ENCODE assay signal across 8 cellular contexts in genomic region chr4:74133786-74134499, GRCh38. TPM values are rescaled to one million over a fixed set of nuclear protein-coding genes. Genes with fewer than 3 reads are reported as not detected.
DNase-seq lines count a peak whose midpoint lies in the region; ATAC-seq and TF ChIP-seq lines count a peak whose summit lies in the region.

No MANE protein-coding gene starts in this region.

- H3K4me3 Mint-ChIP-seq in H9: no peak overlapping the region
- no peak overlapping the region for H3K4me3 Mint-ChIP-seq in T-cell

- H3K4me3 ChIP-seq in cardiac fibroblast (replicated peaks in 1 of 2; ENCODE audit: low read depth in 2 of 2, low read length in 2 of 2): no peak overlapping the region
- no peak overlapping the region for H3K4me3 ChIP-seq in kidney epithelial cell (ENCODE audit: low read depth, low read length)

- H4K8ac ChIP-seq in H9 (replicated peaks; ENCODE audit: insufficient read length, low read depth, low read length): no peak overlapping the region

- H2BK120ac ChIP-seq in H9 (ENCODE audit: low read depth, low read length, poor library complexity, severe bottlenecking): no peak overlapping the region

- WGBS in H9 (ENCODE audit: extremely low coverage, insufficient read length, low lambda C conversion rate): no CpG with 5 or more reads among the region's 8 CpGs

- H3K27me3 Mint-ChIP-seq in H9 (ENCODE audit: low read depth): no peaks in the 10 kb centered on the region
- peaks cover 9 to 25% of the 10 kb centered on the region in 2 donors for H3K27me3 Mint-ChIP-seq in T-cell

- no peak overlapping the region for H4K91ac ChIP-seq in H9 (ENCODE audit: insufficient read length, low read depth, low read length)

- ATAC-seq in T-cell (replicated peaks in 1 of 4) (no peak), HG02763 (IDR thresholded peaks at IDR 0.05; ENCODE audit: unreplicated experiment) (no peak)

- H3K4me1 Mint-ChIP-seq in H9: peaks cover 6 to 9% of the 10 kb centered on the region in 2 experiments
- no peaks in the 10 kb centered on the region for H3K4me1 Mint-ChIP-seq in T-cell

- H2AK5ac ChIP-seq in H9 (ENCODE audit: insufficient read length, low read length): no peak overlapping the region

- DNase-seq in GM10248 (ENCODE audit: extremely low spot score) (peak; percentile 26), H9 (peak; percentile 72), NCI-H128 (lab: John Stamatoyannopoulos, UW; ENCODE audit: unreplicated experiment) (peak; percentile 51), T-cell (peak in 25 of 34 experiments; percentile 1 to 34 (median 13)), cardiac fibroblast (ENCODE audit: low read depth in 2 of 2) (peak; percentile 97 to 99), kidney epithelial cell (ENCODE audit: low read depth) (peak; percentile 52)
- peak; percentile 42 for DNase-seq in stimulated activated CD4-positive, alpha-beta T cell treated with anti-CD3 and anti-CD28 coated beads, Interleukin-1b, Interleukin-23, amount 100 ng/mL, for 48 hours

- no peaks in the 10 kb centered on the region for H3K9me3 ChIP-seq in H9 (ENCODE audit: control insufficient read depth, low read depth, low read length)

- peak; percentile 71 for TF ChIP-seq CTCF in GM10248 (IDR thresholded peaks at IDR 0.05; ENCODE audit: control extremely low read depth, extremely low read depth, low read depth, missing control alignments)
- peak; percentile 93 for TF ChIP-seq CTCF in H9 (conservative IDR thresholded peaks at IDR 0.05)
- TF ChIP-seq CTCF in cardiac fibroblast (IDR thresholded peaks at IDR 0.05; ENCODE audit: low read depth, low read length): peak; percentile 79
- peak; percentile 78 for TF ChIP-seq CTCF in kidney epithelial cell (IDR thresholded peaks at IDR 0.05; ENCODE audit: insufficient read depth, low read length, poor library complexity, severe bottlenecking)

- no peak overlapping the region for H3K23ac ChIP-seq in H9 (ENCODE audit: insufficient read length, low read depth, low read length)

- no peak overlapping the region for H3K14ac ChIP-seq in H9 (ENCODE audit: insufficient read depth, low read length)

- no peak overlapping the region for H3K27ac ChIP-seq in H9 (ENCODE audit: insufficient read length, low read depth, low read length)

- H3K27ac Mint-ChIP-seq in H9 (no peak overlapping the region), T-cell (no peak overlapping the region)

- H3K36me3 Mint-ChIP-seq in H9 (ENCODE audit: insufficient read depth in 1 of 3, low read depth in 3 of 3): peaks cover 10 to 35% (median 25%) of the 10 kb centered on the region in 3 experiments; a peak in 6 of 7 replicates
- no peaks in the 10 kb centered on the region for H3K36me3 Mint-ChIP-seq in T-cell

- POLR2A ChIA-PET in GM10248 (lab: Yijun Ruan, JAX): no interaction called here
- POLR2A ChIA-PET in T-cell (lab: Charles Lee): interaction anchor here (0.6 kb wide), 2 partner anchors 13 to 938 kb away, joined by 3 to 5 read pairs; no protein-coding TSS in a partner anchor

- H3K9ac ChIP-seq in H9 (ENCODE audit: extremely low read depth, insufficient read length, low read length): no peak overlapping the region

- H3K4me1 ChIP-seq in H9 (ENCODE audit: insufficient read depth, low read length): no peaks in the 10 kb centered on the region

- H3K9me3 Mint-ChIP-seq in H9 (peaks cover 35 to 48% of the 10 kb centered on the region in 2 experiments), T-cell (peaks cover 0 to 8% (median 6%) of the 10 kb centered on the region in 3 donors)

- no peaks in the 10 kb centered on the region for H4K20me1 ChIP-seq in H9 (ENCODE audit: control insufficient read depth, insufficient read depth, insufficient read length)

- H3K36me3 ChIP-seq in kidney epithelial cell (ENCODE audit: control insufficient read depth, insufficient read depth, low read length): no peaks in the 10 kb centered on the region

- no peaks in the 10 kb centered on the region for H3K79me2 ChIP-seq in H9 (ENCODE audit: insufficient read depth, low read length)

- H3K4me2 ChIP-seq in H9 (ENCODE audit: insufficient read depth, insufficient read length, low read length): no peak overlapping the region

- CTCF ChIA-PET in GM10248 (lab: Yijun Ruan, JAX): interaction anchor here (0.6 to 3.2 kb wide), 32 partner anchors 9 to 824 kb away, joined by 3 to 22 read pairs (median 4); no protein-coding TSS in a partner anchor
- CTCF ChIA-PET in T-cell (lab: Charles Lee): interaction anchor here (0.6 to 1.0 kb wide), 5 partner anchors 10 to 480 kb away, joined by 3 to 4 read pairs (median 3); no protein-coding TSS in a partner anchor

- H2AFZ ChIP-seq in H9 (ENCODE audit: low read length): no peak overlapping the region

- no peak overlapping the region for H3T11ph ChIP-seq in H9 (ENCODE audit: low read length)

- no peak overlapping the region for H3K56ac ChIP-seq in H9 (ENCODE audit: insufficient read length, low read depth, low read length)

- H4K5ac ChIP-seq in H9 (ENCODE audit: insufficient read length, low read depth, low read length): no peak overlapping the region

- no peak overlapping the region for H2BK12ac ChIP-seq in H9 (ENCODE audit: insufficient read length, low read depth, low read length)

- H3K23me2 ChIP-seq in H9 (ENCODE audit: insufficient read length, low read depth, low read length, poor library complexity, severe bottlenecking): no peaks in the 10 kb centered on the region

- no peak overlapping the region for H3K4ac ChIP-seq in H9 (ENCODE audit: low read depth, low read length)

- no peaks in the 10 kb centered on the region for H3K27me3 ChIP-seq in H9 (ENCODE audit: insufficient read depth, low read length)
- no peaks in the 10 kb centered on the region for H3K27me3 ChIP-seq in kidney epithelial cell (ENCODE audit: control insufficient read depth, insufficient read depth, low read length)

- H3K79me1 ChIP-seq in H9 (ENCODE audit: insufficient read depth, low read depth, low read length, poor library complexity, severe bottlenecking): no peaks in the 10 kb centered on the region

- H3K18ac ChIP-seq in H9 (ENCODE audit: insufficient read length, low read depth, low read length): no peak overlapping the region

- no peak overlapping the region for H2BK20ac ChIP-seq in H9 (ENCODE audit: low read depth, low read length, poor library complexity, severe bottlenecking)

- no peak overlapping the region for H2BK5ac ChIP-seq in H9 (ENCODE audit: insufficient read length, low read length)

- no peak overlapping the region for H2BK15ac ChIP-seq in H9 (ENCODE audit: low read depth, low read length)

RNA-seq across cellular contexts. Expression of gene MTHFD2L, which starts 24.0 kb away (rescaled TPM):
- total RNA-seq in H9 (2021) (10.0 and 11.6 TPM in 2 replicates), T-cell (1 to 10 TPM; 7.2 to 9.8 (median 7.9) TPM), kidney epithelial cell (9.5 and 11.0 TPM in 2 replicates)

RNA-seq across cellular contexts. Expression of gene CXCL2, which starts 34.9 kb away (rescaled TPM):
- 0.66 and 0.85 TPM in 2 replicates for total RNA-seq in H9 (2021)
- total RNA-seq in T-cell: under 1 TPM; 0.20 to 0.60 (median 0.30) TPM
- 12.5 and 30.2 TPM in 2 replicates for total RNA-seq in kidney epithelial cell

Comparison
In these comparisons a context has a peak if more than half of its experiments do, and no peak if none do; other contexts are left out.
1. DNase-seq: peak in every context shown above with its lines; median percentile 98 in cardiac fibroblast; 72 in H9; 52 in kidney epithelial cell; 51 in NCI-H128; 42 in stimulated activated CD4-positive, alpha-beta T cell treated with anti-CD3 and anti-CD28 coated beads, Interleukin-1b, Interleukin-23, amount 100 ng/mL, for 48 hours; 26 in GM10248; 13 in T-cell.